In the genomic region with DNA sequence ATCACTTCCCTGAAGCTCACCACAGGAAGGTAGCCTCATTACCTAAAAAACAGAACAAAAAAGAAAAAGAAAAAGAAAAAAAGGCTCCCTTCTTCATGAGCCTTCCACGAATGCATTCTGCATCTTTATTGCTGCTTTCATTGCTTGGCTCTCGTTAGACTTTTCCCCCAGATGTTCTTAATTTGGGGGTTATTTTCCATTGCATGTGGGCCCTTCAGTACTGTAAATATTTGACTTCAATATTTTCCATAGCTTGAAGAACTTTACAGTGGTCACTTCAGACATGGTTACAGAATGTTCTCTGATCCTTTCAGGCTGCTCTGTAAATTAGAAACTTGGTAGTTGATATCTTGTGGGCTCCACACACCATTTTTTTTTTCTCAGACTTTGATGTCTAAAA, we compare ENCODE assay signal across 29 cellular contexts.
"Had no signal": no experiment of that assay in that cellular context is flagged by ENCODE, and none has a peak within 500 bp of the region (broad histone marks: within the 10 kb centered on the region; RNA-seq: fewer than 3 reads in every experiment).

No MANE protein-coding gene starts in this region.

- H3K27me3 ChIP-seq: ascending aorta, cardiac muscle cell, gastroesophageal sphincter, tibial nerve had no signal

- ATAC-seq: effector memory CD8-positive, alpha-beta T cell; gastroesophageal sphincter; left colon; right cardiac atrium; T-helper 17 cell had no signal

- H3K9me3 ChIP-seq: ascending aorta, tibial nerve had no signal

- H3K36me3 Mint-ChIP-seq: activated CD4-positive, alpha-beta memory T cell treated with anti-CD3 and anti-CD28 coated beads for 36 hours; activated naive CD8-positive, alpha-beta T cell treated with anti-CD3 and anti-CD28 coated beads for 36 hours; immature natural killer cell; naive B cell had no signal

- H3K4me1 ChIP-seq: ascending aorta, gastroesophageal sphincter, parathyroid adenoma had no signal

- H3K27ac ChIP-seq: ascending aorta, cardiac muscle cell, coronary artery, gastroesophageal sphincter, parathyroid adenoma, tibial nerve had no signal

- H3K9me3 Mint-ChIP-seq: activated CD4-positive, alpha-beta T cell treated with anti-CD3 and anti-CD28 coated beads, Interleukin-2, amount 10 ng/mL, durations not matched to agents 24 days and 14 days; activated naive CD4-positive, alpha-beta T cell treated with anti-CD3 and anti-CD28 coated beads for 36 hours; activated naive CD8-positive, alpha-beta T cell treated with anti-CD3 and anti-CD28 coated beads for 36 hours; activated T-helper 1 cell treated with anti-CD3 and anti-CD28 coated beads, Interleukin-12 subunit alpha, Interleukin-12 subunit beta, Interleukin-2, Interleukin-4 antibody, amounts not matched to agents 30 ng/mL and 10 ng/mL and 1 ng/mL, durations not matched to agents 14 hours and 24 hours and 36 hours; effector memory CD8-positive, alpha-beta T cell; immature natural killer cell had no signal

- FAIRE-seq: kidney had no signal

- H3K4me1 Mint-ChIP-seq: activated CD4-positive, alpha-beta T cell treated with anti-CD3 and anti-CD28 coated beads, Interleukin-2, amount 10 ng/mL, durations not matched to agents 24 days and 14 days; activated naive CD8-positive, alpha-beta T cell treated with anti-CD3 and anti-CD28 coated beads for 36 hours; brain; immature natural killer cell; naive B cell had no signal

- H3K36me3 ChIP-seq: ascending aorta, cardiac muscle cell, gastroesophageal sphincter, tibial nerve had no signal

- H3K4me3 ChIP-seq: ascending aorta, cardiac muscle cell, coronary artery, gastroesophageal sphincter, tibial nerve had no signal

- DNase-seq: activated CD4-positive, alpha-beta memory T cell treated with anti-CD3 and anti-CD28 coated beads for 36 hours; activated CD4-positive, alpha-beta T cell treated with anti-CD3 and anti-CD28 coated beads, Interleukin-2, amount 10 ng/mL, durations not matched to agents 24 days and 14 days; activated CD4-positive, CD25-positive, alpha-beta regulatory T cell treated with anti-CD3 and anti-CD28 coated beads, Interleukin-2, amount 50 U/mL, for 72 hours; activated CD8-positive, alpha-beta memory T cell treated with anti-CD3 and anti-CD28 coated beads, Interleukin-2, amount 50 U/mL, for 4 hours; activated effector memory CD4-positive, alpha-beta T cell treated with anti-CD3 and anti-CD28 coated beads, Interleukin-2, amount 50 U/mL, for 16 hours; activated naive CD4-positive, alpha-beta T cell treated with anti-CD3 and anti-CD28 coated beads for 36 hours; activated naive CD8-positive, alpha-beta T cell treated with anti-CD3 and anti-CD28 coated beads for 36 hours; activated T-cell treated with anti-CD3 and anti-CD28 coated beads, Interleukin-2, amount 50 U/mL, for 1 hour; effector memory CD8-positive, alpha-beta T cell; head of caudate nucleus; hypothalamus; immature natural killer cell; kidney; left colon; mammary epithelial cell; naive B cell; right cardiac atrium; stimulated activated CD4-positive, alpha-beta T cell treated with anti-CD3 and anti-CD28 coated beads, Interleukin-2, amount 100 ng/mL, for 48 hours; stimulated activated naive CD4-positive, alpha-beta T cell treated with Interleukin-2 at 50 U/mL for 16 hours; T-helper 17 cell; T1000 had no signal

- H3K27ac Mint-ChIP-seq: activated CD4-positive, alpha-beta memory T cell treated with anti-CD3 and anti-CD28 coated beads for 36 hours; activated CD4-positive, alpha-beta T cell treated with anti-CD3 and anti-CD28 coated beads, Interleukin-2, amount 10 ng/mL, durations not matched to agents 24 days and 14 days; activated naive CD4-positive, alpha-beta T cell treated with anti-CD3 and anti-CD28 coated beads for 36 hours; activated naive CD8-positive, alpha-beta T cell treated with anti-CD3 and anti-CD28 coated beads for 36 hours; activated T-helper 1 cell treated with anti-CD3 and anti-CD28 coated beads, Interleukin-12 subunit alpha, Interleukin-12 subunit beta, Interleukin-2, Interleukin-4 antibody, amounts not matched to agents 30 ng/mL and 10 ng/mL and 1 ng/mL, durations not matched to agents 14 hours and 24 hours and 36 hours; effector memory CD8-positive, alpha-beta T cell; immature natural killer cell; naive B cell; T-helper 17 cell had no signal

- H3K4me3 Mint-ChIP-seq: activated CD4-positive, alpha-beta memory T cell treated with anti-CD3 and anti-CD28 coated beads for 36 hours; activated CD4-positive, alpha-beta T cell treated with anti-CD3 and anti-CD28 coated beads, Interleukin-2, amount 10 ng/mL, durations not matched to agents 24 days and 14 days; activated naive CD4-positive, alpha-beta T cell treated with anti-CD3 and anti-CD28 coated beads for 36 hours; activated naive CD8-positive, alpha-beta T cell treated with anti-CD3 and anti-CD28 coated beads for 36 hours; activated T-helper 1 cell treated with anti-CD3 and anti-CD28 coated beads, Interleukin-12 subunit alpha, Interleukin-12 subunit beta, Interleukin-2, Interleukin-4 antibody, amounts not matched to agents 30 ng/mL and 10 ng/mL and 1 ng/mL, durations not matched to agents 14 hours and 24 hours and 36 hours; brain; effector memory CD8-positive, alpha-beta T cell; immature natural killer cell; naive B cell; T-helper 17 cell had no signal

- H3K27me3 Mint-ChIP-seq: activated naive CD8-positive, alpha-beta T cell treated with anti-CD3 and anti-CD28 coated beads for 36 hours had no signal
